13 cellular contexts compared by ENCODE assay signal in the genomic region with DNA sequence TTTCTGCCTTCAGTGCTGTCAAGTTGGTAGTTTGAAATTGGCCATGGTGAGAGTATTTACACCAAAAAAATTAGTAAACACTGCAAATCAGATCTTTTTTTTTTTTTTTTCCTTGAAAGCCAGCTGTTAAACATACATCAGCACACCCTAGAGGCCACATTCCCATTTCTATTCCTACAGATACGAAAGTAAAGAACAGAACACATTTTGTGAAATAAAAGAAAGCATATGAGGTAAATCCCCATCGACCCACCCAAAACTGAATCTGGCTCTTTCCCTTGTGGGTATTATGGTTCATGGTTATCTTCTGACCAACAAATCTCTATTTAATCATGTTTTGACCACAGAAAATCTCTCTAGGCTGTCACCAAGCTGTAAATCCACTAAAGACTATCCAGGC. TPM values are rescaled to one million over a fixed set of nuclear protein-coding genes. Genes with fewer than 3 reads are reported as not detected.
DNase-seq lines count a peak whose midpoint lies in the region; ATAC-seq and TF ChIP-seq lines count a peak whose summit lies in the region.
"Had no signal": no experiment of that assay in that cellular context is flagged by ENCODE, and none has a peak within 500 bp of the region (broad histone marks: within the 10 kb centered on the region; RNA-seq: fewer than 3 reads in every experiment).

No MANE protein-coding gene starts in this region.

- no peaks in the 10 kb centered on the region for H3K79me2 ChIP-seq in Karpas-422 (ENCODE audit: low read length)

- no peaks in the 10 kb centered on the region for H3K9me3 ChIP-seq in Karpas-422 (ENCODE audit: low read length)
- H3K9me3 ChIP-seq: colonic mucosa had no signal

- 0 out of 2 replicates have a peak, but pooled peaks cover 3% of the 10 kb centered on the region for H3K4me1 ChIP-seq in Karpas-422 (ENCODE audit: low read length)
- H3K4me1 ChIP-seq: colonic mucosa had no signal

- H3K9ac ChIP-seq in Karpas-422 (ENCODE audit: low read length): no peak overlapping the region

- no peaks in the 10 kb centered on the region for H4K20me1 ChIP-seq in Karpas-422 (ENCODE audit: insufficient read depth, low read depth, low read length)

- H3K4me2 ChIP-seq in Karpas-422 (ENCODE audit: low read depth, low read length, poor library complexity, severe bottlenecking): no peak overlapping the region

- H3K27me3 ChIP-seq in Karpas-422 (ENCODE audit: low read length): no peaks in the 10 kb centered on the region
- H3K27me3 ChIP-seq: colonic mucosa had no signal

- no peaks in the 10 kb centered on the region for H3K4me1 Mint-ChIP-seq in neural crest cell

- peak; percentile 38 for DNase-seq in DMS53 (lab: John Stamatoyannopoulos, UW)
- DNase-seq in DMS53 treated with DMSO at 0.1 percent for 48 hours (lab: John Stamatoyannopoulos, UW; ENCODE audit: unreplicated experiment): no peak
- DNase-seq in RPMI7951 (ENCODE audit: low read depth): peak; percentile 16
- peak; percentile 11 for DNase-seq in epithelial cell of esophagus (ENCODE audit: low read depth)
- DNase-seq in neural crest cell (ENCODE audit: low read depth, low spot score): no peak
- no peak for DNase-seq in KG1 (lab: John Stamatoyannopoulos, UW)
- no peak for DNase-seq in Karpas-422
- DNase-seq: 8988T; activated effector memory CD4-positive, alpha-beta T cell treated with Interleukin-2 at 50 U/mL for 16 hours; colonic mucosa; DND-41; NCI-H774 had no signal

- H3K36me3 Mint-ChIP-seq in neural crest cell (ENCODE audit: low read depth): no peaks in the 10 kb centered on the region

- no peak overlapping the region for H3K4me3 ChIP-seq in epithelial cell of esophagus (ENCODE audit: low read length)
- no peak overlapping the region for H3K4me3 ChIP-seq in Karpas-422 (ENCODE audit: low read length)
- H3K4me3 ChIP-seq: colonic mucosa had no signal

- H3K36me3 ChIP-seq in Karpas-422 (ENCODE audit: insufficient read depth, low read length): no peaks in the 10 kb centered on the region
- H3K36me3 ChIP-seq: colonic mucosa had no signal

- H3K4me3 Mint-ChIP-seq in neural crest cell: no peak overlapping the region

- no peak for ATAC-seq in GM18870 (IDR thresholded peaks at IDR 0.05; ENCODE audit: unreplicated experiment)

- no peaks in the 10 kb centered on the region for H3K9me2 ChIP-seq in Karpas-422 (replicated peaks; ENCODE audit: insufficient read depth, low read length)

- no peak overlapping the region for H3K27ac Mint-ChIP-seq in neural crest cell (ENCODE audit: unreplicated experiment)

- no peak overlapping the region for H3K27ac ChIP-seq in Karpas-422 (ENCODE audit: low read length)
- H3K27ac ChIP-seq: colonic mucosa had no signal

- no peaks in the 10 kb centered on the region for H3K9me3 Mint-ChIP-seq in neural crest cell

- H3K27me3 Mint-ChIP-seq in neural crest cell (ENCODE audit: low read depth): no peaks in the 10 kb centered on the region

- TF ChIP-seq CTCF in epithelial cell of esophagus (IDR thresholded peaks at IDR 0.05; ENCODE audit: insufficient read depth, low read depth, low read length, missing control alignments) (peak; percentile 27), neural crest cell (conservative IDR thresholded peaks at IDR 0.05) (peak; percentile 24)

- H2AFZ ChIP-seq in Karpas-422 (ENCODE audit: low read length): no peak overlapping the region

RNA-seq across cellular contexts. Expression of gene AP1AR, which starts 41.8 kb away (rescaled TPM):
- 15.0 and 16.2 TPM in 2 replicates for total RNA-seq in RPMI7951 (2014; rRNA removed; shearing (Covaris generic))
- 24.3 and 28.3 TPM in 2 replicates for total RNA-seq in neural crest cell
- 29.7 and 34.5 TPM in 2 replicates for total RNA-seq in Karpas-422 (2014; rRNA removed; shearing (Covaris generic); ENCODE audit: low replicate concordance)

RNA-seq across cellular contexts. Expression of gene FAM241A, which starts 44.5 kb away (rescaled TPM):
- 3.0 and 4.4 TPM in 2 replicates for total RNA-seq in RPMI7951 (2014; rRNA removed; shearing (Covaris generic))
- 0.07 and 0.09 TPM in 2 replicates for total RNA-seq in neural crest cell
- total RNA-seq in Karpas-422 (2014; rRNA removed; shearing (Covaris generic); ENCODE audit: low replicate concordance): 0.14 and 0.60 TPM in 2 replicates

Comparison
In these comparisons a context has a peak if more than half of its experiments do, and no peak if none do; other contexts are left out.
1. DNase-seq: peak in DMS53 (single experiment), RPMI7951 (single experiment) and epithelial cell of esophagus (single experiment); none in DMS53 treated with DMSO at 0.1 percent for 48 hours (single experiment), neural crest cell (single experiment), KG1 (single experiment) and Karpas-422 (single experiment).